In genomic region chr1:228059536-228060457, GRCh38 we compare ENCODE assay signal across 8 cellular contexts. TPM values are rescaled to one million over a fixed set of nuclear protein-coding genes. Genes with fewer than 3 reads are reported as not detected.
DNase-seq lines count a peak whose midpoint lies in the region; ATAC-seq and TF ChIP-seq lines count a peak whose summit lies in the region.

No MANE protein-coding gene starts in this region.

- no peak for TF ChIP-seq CTCF in type B pancreatic cell (conservative IDR thresholded peaks at IDR 0.05)

- peaks cover 30 to 34% of the 10 kb centered on the region in 2 donors for H3K27me3 Mint-ChIP-seq in natural killer cell treated with Interleukin-12 subunit alpha and Interleukin-12 subunit beta and Interleukin-15 and Interleukin-18, amount 100 ng/mL, for 72 hours
- peaks cover 59% of the 10 kb centered on the region for H3K27me3 Mint-ChIP-seq in type B pancreatic cell

- no peaks in the 10 kb centered on the region for H3K36me3 Mint-ChIP-seq in natural killer cell treated with Interleukin-12 subunit alpha and Interleukin-12 subunit beta and Interleukin-15 and Interleukin-18, amount 100 ng/mL, for 72 hours
- H3K36me3 Mint-ChIP-seq in type B pancreatic cell = no peaks in the 10 kb centered on the region

- peaks cover 44% of the 10 kb centered on the region for H3K27me3 ChIP-seq in effector memory CD4-positive, alpha-beta T cell (replicated peaks; ENCODE audit: control insufficient read depth, insufficient read depth, low read length, poor library complexity, severe bottlenecking)

- peak overlapping the region; percentile 38 for H3K4me3 ChIP-seq in effector memory CD4-positive, alpha-beta T cell (ENCODE audit: insufficient read depth, low read depth, low read length, poor library complexity, severe bottlenecking)

- DNase-seq in COLO668 (lab: John Stamatoyannopoulos, UW; ENCODE audit: unreplicated experiment) = peak; percentile 79
- peak; percentile 81 for DNase-seq in LoVo (ENCODE audit: low spot score)
- peak; percentile 92 for DNase-seq in activated CD4-positive, alpha-beta T cell treated with anti-CD3 and anti-CD28 coated beads for 48 hours
- peak; percentile 67 to 75 (median 70) for DNase-seq in effector memory CD4-positive, alpha-beta T cell
- DNase-seq in natural killer cell treated with Interleukin-12 subunit alpha and Interleukin-12 subunit beta and Interleukin-15 and Interleukin-18, amount 100 ng/mL, for 72 hours (ENCODE audit: low spot score) = peak; percentile 75
- peak; percentile 85 for DNase-seq in type B pancreatic cell (ENCODE audit: extremely low spot score, unreplicated experiment)
- DNase-seq in GOT3 (lab: John Stamatoyannopoulos, UW) = no peak

- H3K27ac ChIP-seq in effector memory CD4-positive, alpha-beta T cell (ENCODE audit: insufficient read depth, low read length, poor library complexity, severe bottlenecking) = no peak overlapping the region

- H3K9me3 Mint-ChIP-seq in natural killer cell treated with Interleukin-12 subunit alpha and Interleukin-12 subunit beta and Interleukin-15 and Interleukin-18, amount 100 ng/mL, for 72 hours = no peaks in the 10 kb centered on the region
- H3K9me3 Mint-ChIP-seq in type B pancreatic cell = peaks cover 5% of the 10 kb centered on the region

- peaks cover 5 to 8% of the 10 kb centered on the region in 2 donors for H3K4me1 Mint-ChIP-seq in natural killer cell treated with Interleukin-12 subunit alpha and Interleukin-12 subunit beta and Interleukin-15 and Interleukin-18, amount 100 ng/mL, for 72 hours (ENCODE audit: low read depth in 2 of 2)
- no peaks in the 10 kb centered on the region for H3K4me1 Mint-ChIP-seq in type B pancreatic cell (ENCODE audit: unreplicated experiment)

- H3K36me3 ChIP-seq in effector memory CD4-positive, alpha-beta T cell (ENCODE audit: control insufficient read depth, insufficient read depth, low read length) = no peaks in the 10 kb centered on the region

- no peaks in the 10 kb centered on the region for H3K9me3 ChIP-seq in effector memory CD4-positive, alpha-beta T cell (ENCODE audit: control insufficient read depth, low read length)

- no peak overlapping the region for H3K27ac Mint-ChIP-seq in natural killer cell treated with Interleukin-12 subunit alpha and Interleukin-12 subunit beta and Interleukin-15 and Interleukin-18, amount 100 ng/mL, for 72 hours
- peak overlapping the region; percentile 43 for H3K27ac Mint-ChIP-seq in type B pancreatic cell

- H3K4me3 Mint-ChIP-seq in natural killer cell treated with Interleukin-12 subunit alpha and Interleukin-12 subunit beta and Interleukin-15 and Interleukin-18, amount 100 ng/mL, for 72 hours = peak overlapping the region; percentile 35
- H3K4me3 Mint-ChIP-seq in type B pancreatic cell = peak overlapping the region; percentile 81

- H3K4me1 ChIP-seq in effector memory CD4-positive, alpha-beta T cell (ENCODE audit: control insufficient read depth, insufficient read depth, low read length, poor library complexity, severe bottlenecking) = peaks cover 16% of the 10 kb centered on the region

- ATAC-seq in natural killer cell treated with Interleukin-12 subunit alpha and Interleukin-12 subunit beta and Interleukin-15 and Interleukin-18, amount 100 ng/mL, for 72 hours = peak; percentile 75 to 90
- no peak for ATAC-seq in HG03025 (IDR thresholded peaks at IDR 0.05; ENCODE audit: low FRiP score, unreplicated experiment)

RNA-seq across cellular contexts. Expression of gene ARF1, which starts 22.7 kb away (rescaled TPM):
- total RNA-seq in natural killer cell treated with Interleukin-12 subunit alpha and Interleukin-12 subunit beta and Interleukin-15 and Interleukin-18, amount 100 ng/mL, for 72 hours = 100 to 1,000 TPM; 415 to 503 TPM
- 288 and 401 TPM in 2 replicates for total RNA-seq in type B pancreatic cell (ENCODE audit: low replicate concordance)

RNA-seq across cellular contexts. Expression of gene C1orf35, which starts 43.3 kb away (rescaled TPM):
- total RNA-seq in natural killer cell treated with Interleukin-12 subunit alpha and Interleukin-12 subunit beta and Interleukin-15 and Interleukin-18, amount 100 ng/mL, for 72 hours = 10 to 100 TPM; 16.4 to 26.7 TPM
- 16.9 and 23.3 TPM in 2 replicates for total RNA-seq in type B pancreatic cell (ENCODE audit: low replicate concordance)

RNA-seq across cellular contexts. Expression of gene MRPL55, which starts 49.3 kb away (rescaled TPM):
- total RNA-seq in natural killer cell treated with Interleukin-12 subunit alpha and Interleukin-12 subunit beta and Interleukin-15 and Interleukin-18, amount 100 ng/mL, for 72 hours = 10 to 100 TPM; 42.5 to 68.8 TPM
- total RNA-seq in type B pancreatic cell (ENCODE audit: low replicate concordance) = 47.4 and 58.8 TPM in 2 replicates

RNA-seq across cellular contexts. Expression of gene WNT3A, which starts 53.0 kb away (rescaled TPM):
- not detected for total RNA-seq in natural killer cell treated with Interleukin-12 subunit alpha and Interleukin-12 subunit beta and Interleukin-15 and Interleukin-18, amount 100 ng/mL, for 72 hours
- 0.21 and 6.4 TPM in 2 replicates for total RNA-seq in type B pancreatic cell (ENCODE audit: low replicate concordance)
